Comparison of ENCODE assay signal across 18 cellular contexts in the genomic region with DNA sequence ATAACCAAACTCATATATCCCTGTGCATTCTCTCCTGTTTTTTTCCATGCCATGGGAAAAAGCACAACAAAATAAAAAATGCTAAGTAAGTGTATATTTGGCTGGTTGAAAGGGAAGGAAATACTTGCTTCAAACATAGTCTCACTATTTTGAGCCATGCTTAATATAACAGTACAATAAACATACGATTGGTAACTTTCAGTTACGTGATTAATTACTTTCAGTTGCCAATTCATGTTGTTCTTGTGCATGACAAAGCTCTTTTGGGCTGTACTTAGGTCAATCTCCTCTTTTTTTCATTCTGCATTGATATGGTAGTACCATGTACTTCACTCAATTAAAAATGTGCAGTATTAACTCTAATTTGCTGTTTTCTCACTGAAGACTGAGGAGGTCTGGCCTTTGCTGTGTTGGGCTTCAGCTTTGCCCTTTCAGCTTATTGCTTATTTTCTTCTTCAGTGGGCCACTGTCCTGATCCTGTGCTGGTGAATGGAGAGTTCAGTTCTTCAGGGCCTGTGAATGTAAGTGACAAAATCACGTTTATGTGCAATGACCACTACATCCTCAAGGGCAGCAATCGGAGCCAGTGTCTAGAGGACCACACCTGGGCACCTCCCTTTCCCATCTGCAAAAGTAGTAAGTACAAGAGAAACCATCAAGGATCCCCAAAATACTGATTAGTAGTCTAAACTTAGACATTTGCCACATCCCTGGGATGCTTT. TPM values are rescaled to one million over a fixed set of nuclear protein-coding genes. Genes with fewer than 3 reads are reported as not detected.
DNase-seq lines count a peak whose midpoint lies in the region; ATAC-seq, FAIRE-seq and TF ChIP-seq lines count a peak whose summit lies in the region.
"Had no signal": no experiment of that assay in that cellular context is flagged by ENCODE, and none has a peak within 500 bp of the region (broad histone marks: within the 10 kb centered on the region; RNA-seq: fewer than 3 reads in every experiment).

No MANE protein-coding gene starts in this region.

- H3K9me3 ChIP-seq in CD8-positive, alpha-beta T cell (ENCODE audit: low read length), result no peaks in the 10 kb centered on the region
- H3K9me3 ChIP-seq in MM.1S (replicated peaks; ENCODE audit: insufficient read depth, low read length) (no peaks in the 10 kb centered on the region), H1 (ENCODE audit: insufficient read depth in 2 of 2, low read depth in 1 of 2, low read length in 1 of 2) (no peaks in the 10 kb centered on the region)

- H4K91ac ChIP-seq in H1 (replicated peaks; ENCODE audit: insufficient read length, low read length), result no peak overlapping the region

- no peak overlapping the region for H3K14ac ChIP-seq in H1 (ENCODE audit: insufficient read length)

- WGBS in H1 (ENCODE audit: extremely low coverage in 1 of 2, insufficient coverage in 1 of 2, insufficient read length in 1 of 2, insufficient replicate concordance in 2 of 2, low coverage in 1 of 2, low lambda C conversion rate in 2 of 2, missing lambda C conversion rate in 1 of 2), 2 experiments, result 89% methylated on average over 4 of the region's 4 CpGs; no CpG with 5 or more reads in 1 of the 2 experiments

- no peak overlapping the region for H3K4me3 Mint-ChIP-seq in CD8-positive, alpha-beta T cell
- no peak overlapping the region for H3K4me3 Mint-ChIP-seq in WTC11
- H3K4me3 Mint-ChIP-seq: CD14-positive monocyte had no signal

- H4K5ac ChIP-seq in H1 (ENCODE audit: insufficient read length, low read depth, low read length), result no peak overlapping the region

- H3K27ac ChIP-seq in CD8-positive, alpha-beta T cell (ENCODE audit: low read depth, low read length), result no peak overlapping the region
- H3K27ac ChIP-seq in MM.1S (ENCODE audit: low read length), result peak overlapping the region; percentile 8; the same call in 1 of the 2 replicates
- H3K27ac ChIP-seq in H1 (ENCODE audit: low read depth, low read length), result no peak overlapping the region

- peak in 1 of 2 experiments; percentile 7; a peak in 1 of 4 replicates for TF ChIP-seq RAD21 in H1 (IDR thresholded peaks at IDR 0.05 in 1 of 2, conservative IDR thresholded peaks at IDR 0.05 in 1 of 2; ENCODE audit: low read depth in 2 of 2, low read length in 2 of 2)

- H2BK12ac ChIP-seq in H1 (ENCODE audit: low read depth, low read length), result no peak overlapping the region

- H3K27me3 ChIP-seq in CD8-positive, alpha-beta T cell (ENCODE audit: insufficient read depth, low read length), result no peaks in the 10 kb centered on the region
- no peaks in the 10 kb centered on the region for H3K27me3 ChIP-seq in MM.1S (replicated peaks; ENCODE audit: insufficient read depth, low read length)
- no peaks in the 10 kb centered on the region for H3K27me3 ChIP-seq in H1 (replicated peaks in 1 of 4; ENCODE audit: control insufficient read depth in 3 of 4, extremely low read depth in 1 of 4, insufficient read depth in 3 of 4, low read length in 3 of 4)

- TF ChIP-seq EP300 in H1 (IDR thresholded peaks at IDR 0.05; ENCODE audit: borderline replicate concordance in 1 of 2, low read depth in 2 of 2, low read length in 2 of 2), result no peak

- intact Hi-C loops in CD8-positive, alpha-beta T cell (cut with DNase I, micrococcal nuclease), result no loop called here

- no peaks in the 10 kb centered on the region for H3F3A ChIP-seq in MM.1S (ENCODE audit: insufficient read depth, low read length)

- DNase-seq in CD8-positive, alpha-beta T cell, result no peak
- DNase-seq in GM12891 (ENCODE audit: insufficient read length, low spot score), result no peak
- DNase-seq in MM.1S, result peak; percentile 40
- no peak for DNase-seq in H1 (ENCODE audit: low read depth in 1 of 2, low spot score in 2 of 2)
- DNase-seq in activated CD4-positive, CD25-positive, alpha-beta regulatory T cell (lab: John Stamatoyannopoulos, UW), result no peak
- no peak for DNase-seq in WTC11 (ENCODE audit: low spot score)
- DNase-seq: COR-L47, GF-D8, H7, KBM-7, NCI-H1417 treated with DMSO at 0.1 percent for 48 hours, NCI-H1930, NCI-H2171, NCI-H526, Right ventricle myocardium superior had no signal

- no peaks in the 10 kb centered on the region for H3K27me3 Mint-ChIP-seq in CD8-positive, alpha-beta T cell (ENCODE audit: low read depth)
- H3K27me3 Mint-ChIP-seq in WTC11 (ENCODE audit: low read depth), result no peaks in the 10 kb centered on the region

- H3K79me2 ChIP-seq in MM.1S (ENCODE audit: low read length) (no peaks in the 10 kb centered on the region), H1 (ENCODE audit: control insufficient read depth in 1 of 2, insufficient read depth in 2 of 2, low read length in 2 of 2) (no peaks in the 10 kb centered on the region)

- CTCF ChIA-PET in CD8-positive, alpha-beta T cell (lab: Charles Lee), result interaction anchor here (0.9 to 1.2 kb wide), 2 partner anchors 407 to 408 kb away, joined by 3 read pairs; no protein-coding TSS in a partner anchor
- CTCF ChIA-PET in H1 (lab: Charles Lee; ENCODE audit: partially characterized antibody) (interaction anchor here (0.6 to 1.7 kb wide), 2 partner anchors 9 to 310 kb away, joined by 3 read pairs; no protein-coding TSS in a partner anchor), WTC11 (lab: Charles Lee) (interaction anchor here (2.0 kb wide), 1 partner anchor 314 kb away, joined by 4 read pairs; no protein-coding TSS in a partner anchor)

- H3K4me1 Mint-ChIP-seq in CD8-positive, alpha-beta T cell (ENCODE audit: low read depth), result peaks cover 14% of the 10 kb centered on the region
- H3K4me1 Mint-ChIP-seq in WTC11, result 0 out of 2 replicates have a peak, but pooled peaks cover under 1% of the 10 kb centered on the region

- no peaks in the 10 kb centered on the region for H3K23me2 ChIP-seq in H1 (ENCODE audit: low read depth, low read length)

- H3K36me3 Mint-ChIP-seq in CD8-positive, alpha-beta T cell, result no peaks in the 10 kb centered on the region
- no peaks in the 10 kb centered on the region for H3K36me3 Mint-ChIP-seq in WTC11
- H3K36me3 Mint-ChIP-seq: CD14-positive monocyte had no signal

- H3K79me1 ChIP-seq in H1 (ENCODE audit: low read depth, low read length), result no peaks in the 10 kb centered on the region

- no peaks in the 10 kb centered on the region for H3K36me3 ChIP-seq in CD8-positive, alpha-beta T cell (ENCODE audit: insufficient read depth, low read length)
- H3K36me3 ChIP-seq in MM.1S (replicated peaks; ENCODE audit: insufficient read depth, low read length) (no peaks in the 10 kb centered on the region), H1 (ENCODE audit: control insufficient read depth in 2 of 4, insufficient read depth in 4 of 4, low read length in 3 of 4) (no peaks in the 10 kb centered on the region; a peak in 1 of 8 replicates)

- H3K23ac ChIP-seq in H1 (ENCODE audit: insufficient read length), result no peak overlapping the region

- H2AFZ ChIP-seq in MM.1S (ENCODE audit: low read length) (no peak overlapping the region), H1 (ENCODE audit: low read length) (peak overlapping the region; percentile 91)

- H4K8ac ChIP-seq in H1 (ENCODE audit: extremely low read depth, insufficient read depth, low read length), result no peak overlapping the region

- peaks cover 12% of the 10 kb centered on the region for H3K4me1 ChIP-seq in CD8-positive, alpha-beta T cell (ENCODE audit: insufficient read depth, low read length)
- H3K4me1 ChIP-seq in MM.1S (ENCODE audit: low read length), result peaks cover 9% of the 10 kb centered on the region
- H3K4me1 ChIP-seq in H1 (replicated peaks in 1 of 4; ENCODE audit: control insufficient read depth in 3 of 4, insufficient read depth in 4 of 4, low read length in 3 of 4), result no peaks in the 10 kb centered on the region

- no peak overlapping the region for H2BK5ac ChIP-seq in H1 (ENCODE audit: low read depth, low read length)

- no peaks in the 10 kb centered on the region for H3K9me3 Mint-ChIP-seq in CD8-positive, alpha-beta T cell
- H3K9me3 Mint-ChIP-seq in WTC11, result no peaks in the 10 kb centered on the region
- H3K9me3 Mint-ChIP-seq: CD14-positive monocyte had no signal

- H3K9me2 ChIP-seq in MM.1S (replicated peaks; ENCODE audit: insufficient read depth, low read length), result no peaks in the 10 kb centered on the region

- H3K27ac Mint-ChIP-seq in CD8-positive, alpha-beta T cell, result peak overlapping the region; percentile 4
- no peak overlapping the region for H3K27ac Mint-ChIP-seq in WTC11
- H3K27ac Mint-ChIP-seq: CD14-positive monocyte had no signal

- no peak overlapping the region for H2AK5ac ChIP-seq in H1 (ENCODE audit: low read depth, low read length)

- no peak overlapping the region for H2BK120ac ChIP-seq in H1 (replicated peaks; ENCODE audit: low read depth, low read length)

- peak; percentile 69 for FAIRE-seq in GM12891 (lab: Jason Lieb, UNC)
- no peak for FAIRE-seq in H1 (lab: Jason Lieb, UNC)

- TF ChIP-seq POLR2A in GM12891 (IDR thresholded peaks at IDR 0.05; ENCODE audit: low read depth, low read length) (no peak), H1 (IDR thresholded peaks at IDR 0.05; ENCODE audit: control extremely low read depth in 1 of 2, low read depth in 2 of 2, low read length in 2 of 2) (no peak)

- H3K9ac ChIP-seq in MM.1S (ENCODE audit: low read length) (no peak overlapping the region), H1 (replicated peaks in 1 of 4; ENCODE audit: extremely low read depth in 1 of 4, low read depth in 3 of 4, low read length in 3 of 4) (no peak overlapping the region)

- no peak overlapping the region for H3K18ac ChIP-seq in H1 (ENCODE audit: extremely low read depth, low read length)

- no peak overlapping the region for H3K56ac ChIP-seq in H1 (replicated peaks; ENCODE audit: insufficient read length, low read depth, low read length)

- no peak for TF ChIP-seq CTCF in CD8-positive, alpha-beta T cell (IDR thresholded peaks at IDR 0.05)
- 0 out of 2 replicates have a peak, but pooled peaks have one; percentile 3 for TF ChIP-seq CTCF in MM.1S (IDR thresholded peaks at IDR 0.05; ENCODE audit: low read length)
- TF ChIP-seq CTCF in H1 (IDR thresholded peaks at IDR 0.05; ENCODE audit: control extremely low read depth in 1 of 3, insufficient read depth in 1 of 3, low read depth in 1 of 3, low read length in 3 of 3), result no peak
- no peak for TF ChIP-seq CTCF in WTC11 (IDR thresholded peaks at IDR 0.05)

- H4K20me1 ChIP-seq in MM.1S (ENCODE audit: insufficient read depth, low read length) (no peaks in the 10 kb centered on the region), H1 (replicated peaks in 1 of 2; ENCODE audit: control insufficient read depth in 1 of 2, insufficient read depth in 2 of 2, low read length in 2 of 2) (no peaks in the 10 kb centered on the region)

- ATAC-seq in CD8-positive, alpha-beta T cell, result no peak
- ATAC-seq in GM18517 (IDR thresholded peaks at IDR 0.05; ENCODE audit: unreplicated experiment) (no peak), WTC11 (no peak), GM19397 (IDR thresholded peaks at IDR 0.05; ENCODE audit: unreplicated experiment) (no peak)

- no peak overlapping the region for H2BK20ac ChIP-seq in H1 (ENCODE audit: low read length)

- H3K4me2 ChIP-seq in MM.1S (ENCODE audit: low read depth, low read length) (peak overlapping the region; percentile 20; the same call in 1 of the 2 replicates), H1 (ENCODE audit: insufficient read depth in 1 of 2, low read depth in 2 of 2, low read length in 2 of 2) (no peak overlapping the region)

- POLR2A ChIA-PET in CD8-positive, alpha-beta T cell (lab: Charles Lee), result no interaction called here
- POLR2A ChIA-PET in H1 (lab: Charles Lee; ENCODE audit: partially characterized antibody), result no interaction called here
- POLR2A ChIA-PET in WTC11 (lab: Charles Lee), result no interaction called here

- no peak overlapping the region for H3K4ac ChIP-seq in H1 (replicated peaks; ENCODE audit: insufficient read length, low read depth, low read length)

- no peak overlapping the region for H2BK15ac ChIP-seq in H1 (ENCODE audit: low read length)

- H3K4me3 ChIP-seq in CD8-positive, alpha-beta T cell (ENCODE audit: low read depth, low read length), result no peak overlapping the region
- no peak overlapping the region for H3K4me3 ChIP-seq in MM.1S (ENCODE audit: low read length)
- no peak overlapping the region for H3K4me3 ChIP-seq in H1 (ENCODE audit: extremely low read depth in 1 of 4, insufficient read depth in 2 of 4, low read depth in 3 of 4, low read length in 4 of 4)

RNA-seq across cellular contexts. Expression of gene C4BPB, which starts 2.7 kb away (rescaled TPM):
- 1 to 10 TPM; 1.8 to 2.4 TPM for total RNA-seq in CD8-positive, alpha-beta T cell
- polyA plus RNA-seq in GM12891 (2012; ENCODE audit: low read depth, missing spikeins), result 0.71 TPM
- total RNA-seq in H1 (2021; fragmentation: NEBNext Ultra II Directional; extraction: Animal tissue kit (Norgen Biotek cat#: 25700)), result not detected in 2 replicates
- polyA plus RNA-seq in H1 (2011; rRNA removed), result not detected in 2 replicates
- 0.12 TPM for polyA plus RNA-seq in H1 (2011; cell fraction: cytosol; rRNA removed)
- polyA plus RNA-seq in H1 (2011; cell fraction: nucleus; rRNA removed), result not detected
- not detected in 4 replicates for polyA plus RNA-seq in H1 (2012, experiment 1 of 2)
- polyA plus RNA-seq in H1 (2012, experiment 2 of 2), result not detected
- not detected for polyA plus RNA-seq in H1 (2013, experiment 1 of 2)
- polyA plus RNA-seq in H1 (2013, experiment 2 of 2), result not detected
- polyA minus RNA-seq in H1 (2011; rRNA and poly(A)+ RNA removed), result not detected in 2 replicates
- polyA minus RNA-seq in H1 (2011; cell fraction: cytosol; rRNA and poly(A)+ RNA removed), result 2.9 TPM
- polyA minus RNA-seq in H1 (2011; cell fraction: nucleus; rRNA and poly(A)+ RNA removed), result 1.1 TPM
- 0.26 to 0.30 TPM in 2 of 3 replicates, not detected in the other for total RNA-seq in WTC11 (2021)
- total RNA-seq: H7 had no signal
- polyA plus RNA-seq: CD14-positive monocyte had no signal

RNA-seq across cellular contexts. Expression of gene C4BPA, which starts 12.7 kb away (rescaled TPM):
- not detected for total RNA-seq in CD8-positive, alpha-beta T cell
- polyA plus RNA-seq in GM12891 (2012; ENCODE audit: low read depth, missing spikeins), result not detected
- not detected in 2 replicates for total RNA-seq in H1 (2021; fragmentation: NEBNext Ultra II Directional; extraction: Animal tissue kit (Norgen Biotek cat#: 25700))
- not detected in 2 replicates for polyA plus RNA-seq in H1 (2011; rRNA removed)
- not detected for polyA plus RNA-seq in H1 (2011; cell fraction: cytosol; rRNA removed)
- not detected for polyA plus RNA-seq in H1 (2011; cell fraction: nucleus; rRNA removed)
- polyA plus RNA-seq in H1 (2012, experiment 1 of 2), result not detected in 4 replicates
- not detected for polyA plus RNA-seq in H1 (2012, experiment 2 of 2)
- polyA plus RNA-seq in H1 (2013, experiment 1 of 2), result not detected
- polyA plus RNA-seq in H1 (2013, experiment 2 of 2), result not detected
- not detected in 2 replicates for polyA minus RNA-seq in H1 (2011; rRNA and poly(A)+ RNA removed)
- polyA minus RNA-seq in H1 (2011; cell fraction: cytosol; rRNA and poly(A)+ RNA removed), result not detected
- not detected for polyA minus RNA-seq in H1 (2011; cell fraction: nucleus; rRNA and poly(A)+ RNA removed)
- total RNA-seq in WTC11 (2021), result 0.23 to 0.39 TPM (median 0.30 TPM) in 3 replicates
- total RNA-seq: H7 had no signal

RNA-seq across cellular contexts. Expression of gene PFKFB2, which starts 38.3 kb away (rescaled TPM):
- total RNA-seq in CD8-positive, alpha-beta T cell, result 1 to 10 TPM; 8.1 to 8.5 TPM
- 1.3 TPM for polyA plus RNA-seq in GM12891 (2012; ENCODE audit: low read depth, missing spikeins)
- total RNA-seq in H1 (2021; fragmentation: NEBNext Ultra II Directional; extraction: Animal tissue kit (Norgen Biotek cat#: 25700)), result 17.8 and 19.1 TPM in 2 replicates
- polyA plus RNA-seq in H1 (2011; rRNA removed), result 5.5 and 6.7 TPM in 2 replicates
- polyA plus RNA-seq in H1 (2011; cell fraction: cytosol; rRNA removed), result 8.2 TPM
- 7.2 TPM for polyA plus RNA-seq in H1 (2011; cell fraction: nucleus; rRNA removed)
- 7.9 to 11.8 TPM (median 9.3 TPM) in 4 replicates for polyA plus RNA-seq in H1 (2012, experiment 1 of 2)
- 0.58 TPM for polyA plus RNA-seq in H1 (2012, experiment 2 of 2)
- 6.2 TPM for polyA plus RNA-seq in H1 (2013, experiment 1 of 2)
- polyA plus RNA-seq in H1 (2013, experiment 2 of 2), result 6.1 TPM
- polyA minus RNA-seq in H1 (2011; rRNA and poly(A)+ RNA removed), result 14.8 and 16.5 TPM in 2 replicates
- 6.5 TPM for polyA minus RNA-seq in H1 (2011; cell fraction: cytosol; rRNA and poly(A)+ RNA removed)
- 8.3 TPM for polyA minus RNA-seq in H1 (2011; cell fraction: nucleus; rRNA and poly(A)+ RNA removed)
- total RNA-seq in WTC11 (2021), result 16.8 to 21.0 TPM (median 20.9 TPM) in 3 replicates

RNA-seq across cellular contexts. Expression of gene YOD1, which starts 40.3 kb away (rescaled TPM):
- total RNA-seq in CD8-positive, alpha-beta T cell, result 10 to 100 TPM; 18.9 to 19.3 TPM
- 4.9 TPM for polyA plus RNA-seq in GM12891 (2012; ENCODE audit: low read depth, missing spikeins)
- 11.8 TPM in 2 replicates for total RNA-seq in H1 (2021; fragmentation: NEBNext Ultra II Directional; extraction: Animal tissue kit (Norgen Biotek cat#: 25700))
- 1.1 and 1.9 TPM in 2 replicates for polyA plus RNA-seq in H1 (2011; rRNA removed)
- 2.5 TPM for polyA plus RNA-seq in H1 (2011; cell fraction: cytosol; rRNA removed)
- polyA plus RNA-seq in H1 (2011; cell fraction: nucleus; rRNA removed), result 1.4 TPM
- polyA plus RNA-seq in H1 (2012, experiment 1 of 2), result 2.8 to 6.8 TPM (median 3.8 TPM) in 4 replicates
- polyA plus RNA-seq in H1 (2012, experiment 2 of 2), result 0.34 TPM
- 5.9 TPM for polyA plus RNA-seq in H1 (2013, experiment 1 of 2)
- 5.5 TPM for polyA plus RNA-seq in H1 (2013, experiment 2 of 2)
- polyA minus RNA-seq in H1 (2011; rRNA and poly(A)+ RNA removed), result 4.0 and 5.6 TPM in 2 replicates
- polyA minus RNA-seq in H1 (2011; cell fraction: cytosol; rRNA and poly(A)+ RNA removed), result 4.0 TPM
- 17.4 TPM for polyA minus RNA-seq in H1 (2011; cell fraction: nucleus; rRNA and poly(A)+ RNA removed)
- 9.8 to 12.0 TPM (median 10.2 TPM) in 3 replicates for total RNA-seq in WTC11 (2021)

RNA-seq across cellular contexts. Expression of gene C1orf116, which starts 58.8 kb away (rescaled TPM):
- total RNA-seq in CD8-positive, alpha-beta T cell, result under 1 TPM; 0.27 to 0.31 TPM
- polyA plus RNA-seq in GM12891 (2012; ENCODE audit: low read depth, missing spikeins), result not detected
- total RNA-seq in H1 (2021; fragmentation: NEBNext Ultra II Directional; extraction: Animal tissue kit (Norgen Biotek cat#: 25700)), result 3.8 and 3.9 TPM in 2 replicates
- polyA plus RNA-seq in H1 (2011; rRNA removed), result 1.7 and 2.2 TPM in 2 replicates
- polyA plus RNA-seq in H1 (2011; cell fraction: cytosol; rRNA removed), result 1.1 TPM
- 2.6 TPM for polyA plus RNA-seq in H1 (2011; cell fraction: nucleus; rRNA removed)
- 3.0 to 3.3 TPM (median 3.2 TPM) in 4 replicates for polyA plus RNA-seq in H1 (2012, experiment 1 of 2)
- 2.9 TPM for polyA plus RNA-seq in H1 (2012, experiment 2 of 2)
- 2.7 TPM for polyA plus RNA-seq in H1 (2013, experiment 1 of 2)
- polyA plus RNA-seq in H1 (2013, experiment 2 of 2), result 2.8 TPM
- 2.0 and 2.4 TPM in 2 replicates for polyA minus RNA-seq in H1 (2011; rRNA and poly(A)+ RNA removed)
- polyA minus RNA-seq in H1 (2011; cell fraction: cytosol; rRNA and poly(A)+ RNA removed), result 1.8 TPM
- polyA minus RNA-seq in H1 (2011; cell fraction: nucleus; rRNA and poly(A)+ RNA removed), result 3.3 TPM
- total RNA-seq in WTC11 (2021), result 2.3 to 2.7 TPM (median 2.4 TPM) in 3 replicates
